8 cellular contexts compared by ENCODE assay signal in genomic region chr9:126805546-126806262, GRCh38. TPM values are rescaled to one million over a fixed set of nuclear protein-coding genes. Genes with fewer than 3 reads are reported as not detected.
A peak's percentile ranks its signal among the peaks of the same experiment; 100 is the strongest.
DNase-seq lines count a peak whose midpoint lies in the region; ATAC-seq and TF ChIP-seq lines count a peak whose summit lies in the region.

No MANE protein-coding gene starts in this region.

- peak; percentile 69 for ATAC-seq in GM18907 (IDR thresholded peaks at IDR 0.05; ENCODE audit: unreplicated experiment)
- ATAC-seq in HG03196 (IDR thresholded peaks at IDR 0.05; ENCODE audit: unreplicated experiment), result peak; percentile 80
- ATAC-seq in activated naive CD8-positive, alpha-beta T cell treated with anti-CD3 and anti-CD28 coated beads, Interleukin-2, amount 50 U/mL, for 24 hours, result peak; percentile 98

- CTCF ChIA-PET in AG04450 (lab: Charles Lee), result interaction anchor here (0.8 kb wide), 1 partner anchor 24 kb away, joined by 3 read pairs; no protein-coding TSS in a partner anchor

- H3K36me3 Mint-ChIP-seq in activated naive CD8-positive, alpha-beta T cell treated with anti-CD3 and anti-CD28 coated beads, Interleukin-2, amount 50 U/mL, for 24 hours (ENCODE audit: low read depth), result peaks cover 8% of the 10 kb centered on the region

- peaks cover 3% of the 10 kb centered on the region for H3K9me3 Mint-ChIP-seq in activated naive CD8-positive, alpha-beta T cell treated with anti-CD3 and anti-CD28 coated beads, Interleukin-2, amount 50 U/mL, for 24 hours

- peak overlapping the region; percentile 68 for H3K4me2 ChIP-seq in SU-DHL-6 (ENCODE audit: low read depth, low read length, poor library complexity, severe bottlenecking)

- H3K9ac ChIP-seq in SU-DHL-6 (ENCODE audit: low read length), result peak overlapping the region; percentile 71

- H3K9me2 ChIP-seq in SU-DHL-6 (replicated peaks; ENCODE audit: insufficient read depth, low read length), result no peaks in the 10 kb centered on the region

- POLR2A ChIA-PET in AG04450 (lab: Yijun Ruan, JAX), result interaction anchor here (0.6 to 1.9 kb wide), 3 partner anchors 14 to 1414 kb away, joined by 3 to 12 read pairs (median 3); no protein-coding TSS in a partner anchor

- DNase-seq in AG04450 (ENCODE audit: low read depth, low spot score) (no peak), iPS DF 6.9 (ENCODE audit: low read depth, low spot score) (no peak), DMS153 treated with DMSO at 0.1 percent for 48 hours (lab: John Stamatoyannopoulos, UW; ENCODE audit: unreplicated experiment) (no peak)
- DNase-seq in activated naive CD8-positive, alpha-beta T cell treated with anti-CD3 and anti-CD28 coated beads, Interleukin-2, amount 50 U/mL, for 24 hours, result peak; percentile 78
- peak; percentile 46 to 49 for DNase-seq in stimulated activated CD4-positive, alpha-beta T cell treated with anti-CD3 and anti-CD28 coated beads, Interleukin-15, amount 100 ng/mL, for 1 hour (ENCODE audit: low read depth in 1 of 2, low spot score in 1 of 2)

- H4K20me1 ChIP-seq in SU-DHL-6 (ENCODE audit: low read depth, low read length), result no peaks in the 10 kb centered on the region

- peaks cover 40% of the 10 kb centered on the region for H3K79me2 ChIP-seq in SU-DHL-6 (ENCODE audit: insufficient read depth, low read length)

- peak overlapping the region; percentile 98 for H3K27ac Mint-ChIP-seq in activated naive CD8-positive, alpha-beta T cell treated with anti-CD3 and anti-CD28 coated beads, Interleukin-2, amount 50 U/mL, for 24 hours

- H3K27me3 Mint-ChIP-seq in activated naive CD8-positive, alpha-beta T cell treated with anti-CD3 and anti-CD28 coated beads, Interleukin-2, amount 50 U/mL, for 24 hours, result no peaks in the 10 kb centered on the region

- no CpG with 5 or more reads among the region's 8 CpGs for WGBS in iPS DF 6.9 (ENCODE audit: insufficient coverage, insufficient read length)

- H2AFZ ChIP-seq in SU-DHL-6 (ENCODE audit: low read depth, low read length, severe bottlenecking), result peak overlapping the region; percentile 50

- H3K27ac ChIP-seq in AG04450 (ENCODE audit: low read depth, low read length), result peak overlapping the region; percentile 77
- H3K27ac ChIP-seq in SU-DHL-6 (ENCODE audit: low read depth, low read length), result peak overlapping the region; percentile 28
- H3K27ac ChIP-seq in iPS DF 6.9 (ENCODE audit: low read length), result no peak overlapping the region

- H3K36me3 ChIP-seq in SU-DHL-6 (ENCODE audit: low read length) (no peaks in the 10 kb centered on the region; the same call in 1 of the 2 replicates), iPS DF 6.9 (ENCODE audit: control insufficient read depth, insufficient read depth, low read length) (no peaks in the 10 kb centered on the region)

- H3K4me3 ChIP-seq in AG04450 (ENCODE audit: low read depth, low read length) (peak overlapping the region; percentile 89), SU-DHL-6 (ENCODE audit: insufficient read depth, low read length, poor library complexity, severe bottlenecking) (peak overlapping the region; percentile 66), iPS DF 6.9 (ENCODE audit: low read length) (peak overlapping the region; percentile 86; the same call in 1 of the 2 replicates)

- peak overlapping the region; percentile 93 for H3K4me3 Mint-ChIP-seq in activated naive CD8-positive, alpha-beta T cell treated with anti-CD3 and anti-CD28 coated beads, Interleukin-2, amount 50 U/mL, for 24 hours

- TF ChIP-seq CTCF in AG04450 (IDR thresholded peaks at IDR 0.05; ENCODE audit: low read depth, low read length), result no peak
- no peak for TF ChIP-seq CTCF in SU-DHL-6 (IDR thresholded peaks at IDR 0.05; ENCODE audit: insufficient read depth, low read length, poor library complexity, severe bottlenecking)

- H3K9me3 ChIP-seq in AG04450 (ENCODE audit: control insufficient read depth, insufficient read depth, low read length) (no peaks in the 10 kb centered on the region; the same call in 1 of the 2 replicates), SU-DHL-6 (ENCODE audit: insufficient read depth, low read length) (no peaks in the 10 kb centered on the region), iPS DF 6.9 (ENCODE audit: control insufficient read depth, insufficient read depth, low read length) (no peaks in the 10 kb centered on the region)

- no peaks in the 10 kb centered on the region for H3K27me3 ChIP-seq in AG04450 (ENCODE audit: control insufficient read depth, insufficient read depth, low read length)
- no peaks in the 10 kb centered on the region for H3K27me3 ChIP-seq in SU-DHL-6 (ENCODE audit: low read length)
- no peaks in the 10 kb centered on the region for H3K27me3 ChIP-seq in iPS DF 6.9 (ENCODE audit: control insufficient read depth, insufficient read depth, low read length)

- no peaks in the 10 kb centered on the region for H3F3A ChIP-seq in SU-DHL-6 (ENCODE audit: insufficient read depth)

- peaks cover 40% of the 10 kb centered on the region for H3K4me1 Mint-ChIP-seq in activated naive CD8-positive, alpha-beta T cell treated with anti-CD3 and anti-CD28 coated beads, Interleukin-2, amount 50 U/mL, for 24 hours

- H3K4me1 ChIP-seq in iPS DF 6.9 (ENCODE audit: control insufficient read depth, insufficient read depth, low read length), result peaks cover 2% of the 10 kb centered on the region; the same call in 1 of the 2 replicates

RNA-seq across cellular contexts. Expression of gene ZBTB43, which starts 0.9 kb away (rescaled TPM):
- polyA plus RNA-seq in AG04450 (2011; rRNA removed), result 11.7 and 12.3 TPM in 2 replicates
- polyA minus RNA-seq in AG04450 (2011; rRNA and poly(A)+ RNA removed), result 10.2 and 11.5 TPM in 2 replicates

RNA-seq across cellular contexts. Expression of gene ZBTB34, which starts 54.7 kb away (rescaled TPM):
- polyA plus RNA-seq in AG04450 (2011; rRNA removed), result 8.0 and 9.4 TPM in 2 replicates
- 14.4 and 16.2 TPM in 2 replicates for polyA minus RNA-seq in AG04450 (2011; rRNA and poly(A)+ RNA removed)

Comparison
In these comparisons a context has a peak if more than half of its experiments do, and no peak if none do; other contexts are left out.
1. DNase-seq: peak in activated naive CD8-positive, alpha-beta T cell treated with anti-CD3 and anti-CD28 coated beads, Interleukin-2, amount 50 U/mL, for 24 hours (single experiment) and stimulated activated CD4-positive, alpha-beta T cell treated with anti-CD3 and anti-CD28 coated beads, Interleukin-15, amount 100 ng/mL, for 1 hour (2 of 2); none in AG04450 (single experiment), iPS DF 6.9 (single experiment) and DMS153 treated with DMSO at 0.1 percent for 48 hours (single experiment).
2. Peak in every context shown above with its lines, with median percentiles within 50 percentile points of each other: H3K4me3 ChIP-seq and ATAC-seq.